Comparison of ENCODE assay signal across 24 cellular contexts in genomic region chr1:153384996-153385580, GRCh38. TPM values are rescaled to one million over a fixed set of nuclear protein-coding genes. Genes with fewer than 3 reads are reported as not detected.
DNase-seq lines count a peak whose midpoint lies in the region; ATAC-seq and TF ChIP-seq lines count a peak whose summit lies in the region.
"Had no signal": no experiment of that assay in that cellular context is flagged by ENCODE, and none has a peak within 500 bp of the region (broad histone marks: within the 10 kb centered on the region; RNA-seq: fewer than 3 reads in every experiment).

No MANE protein-coding gene starts in this region.

- H3K27me3 ChIP-seq in mammary epithelial cell (ENCODE audit: insufficient read depth, low read length) (no peaks in the 10 kb centered on the region), left lung (no peaks in the 10 kb centered on the region)

- H4K20me1 ChIP-seq in mammary epithelial cell (ENCODE audit: insufficient read depth, low read length): no peaks in the 10 kb centered on the region

- H2AFZ ChIP-seq in mammary epithelial cell (ENCODE audit: low read depth, low read length): no peak overlapping the region

- no peaks in the 10 kb centered on the region for H3K79me2 ChIP-seq in mammary epithelial cell (ENCODE audit: insufficient read depth, low read length)

- H3K27ac Mint-ChIP-seq in CD14-positive monocyte: peak overlapping the region; percentile 97 to 99 (median 98)
- H3K27ac Mint-ChIP-seq: CD4-positive, alpha-beta T cell; IgD-negative memory B cell had no signal

- BruUV-seq in mammary epithelial cell (replicated peaks; lab: Mats Ljungman, UMichigan): no TSS peak

- 77% methylated on average over 4 of the region's 4 CpGs for WGBS in mammary epithelial cell (ENCODE audit: low coverage, missing lambda C conversion rate)

- H3K4me1 ChIP-seq in mammary epithelial cell (ENCODE audit: insufficient read depth, low read length): peaks cover 31% of the 10 kb centered on the region
- H3K4me1 ChIP-seq in left lung: peaks cover 0 to 42% of the 10 kb centered on the region in 2 donors
- H3K4me1 ChIP-seq: BE2C, Caco-2, SJSA1 had no signal

- no peak for TF ChIP-seq CTCF in CD14-positive monocyte (IDR thresholded peaks at IDR 0.05)
- TF ChIP-seq CTCF in mammary epithelial cell (conservative IDR thresholded peaks at IDR 0.05 in 1 of 2, IDR thresholded peaks at IDR 0.05 in 1 of 2; ENCODE audit: extremely low read depth in 1 of 2, insufficient read depth in 1 of 2, low read depth in 1 of 2, low read length in 2 of 2): no peak
- TF ChIP-seq CTCF in left lung (IDR thresholded peaks at IDR 0.05): no peak

- in situ Hi-C loops in mammary epithelial cell (cut with MboI; ENCODE audit: low sequenced_read_pairs in 2 of 2): no loop called here

- H3K9me3 ChIP-seq in mammary epithelial cell (replicated peaks; ENCODE audit: insufficient read depth, low read length) (peaks cover 10% of the 10 kb centered on the region), left lung (peaks cover 0 to 14% of the 10 kb centered on the region in 2 donors)
- H3K9me3 ChIP-seq: BE2C, SJSA1 had no signal

- no peak overlapping the region for H3K9ac ChIP-seq in mammary epithelial cell (ENCODE audit: insufficient read depth, low read length)

- no peak for DNase-seq in CD14-positive monocyte (ENCODE audit: low spot score)
- DNase-seq in mammary epithelial cell: peak; percentile 79
- DNase-seq in left lung: no peak
- DNase-seq in D341Med (ENCODE audit: low spot score): no peak
- DNase-seq in OCI-M1 (lab: John Stamatoyannopoulos, UW): no peak
- no peak for DNase-seq in retina
- DNase-seq: BE2C; Caco-2; CD4-positive, alpha-beta T cell; DND-41; MV-4-11; NCI-H1105 treated with DMSO at 0.1 percent for 48 hours; NCI-H2029 treated with DMSO at 0.1 percent for 48 hours; NCI-H226; NCI-H510A treated with DMSO at 0.1 percent for 48 hours; NCI-H774; NK-92 treated with Interleukin-12 subunit alpha and Interleukin-12 subunit beta, amount 100 ng/mL, for 24 hours had no signal

- H3K4me3 Mint-ChIP-seq in CD14-positive monocyte: peak overlapping the region in 1 of 2 donors; percentile 39
- H3K4me3 Mint-ChIP-seq: CD4-positive, alpha-beta T cell; IgD-negative memory B cell had no signal

- intact Hi-C loops in CD14-positive monocyte (cut with micrococcal nuclease) (no loop called here), mammary epithelial cell (cut with micrococcal nuclease) (no loop called here), left lung (cut with DNase I) (no loop called here)

- peaks cover 70% of the 10 kb centered on the region for H3K4me1 Mint-ChIP-seq in CD14-positive monocyte
- H3K4me1 Mint-ChIP-seq: IgD-negative memory B cell had no signal

- H3K36me3 ChIP-seq in mammary epithelial cell (ENCODE audit: insufficient read depth, low read length) (no peaks in the 10 kb centered on the region), left lung (no peaks in the 10 kb centered on the region)
- H3K36me3 ChIP-seq: BE2C, SJSA1 had no signal

- dilution Hi-C loops in mammary epithelial cell (cut with HindIII; ENCODE audit: low sequenced_read_pairs): no loop called here

- ATAC-seq in esophagus mucosa: peak; percentile 67
- ATAC-seq in left lung: peak; percentile 16
- no peak for ATAC-seq in GM21447 (IDR thresholded peaks at IDR 0.05; ENCODE audit: unreplicated experiment)
- ATAC-seq: Panc1 had no signal

- H3K4me2 ChIP-seq in mammary epithelial cell (ENCODE audit: insufficient read depth, low read depth, low read length): no peak overlapping the region

- H3K27me3 Mint-ChIP-seq in CD14-positive monocyte (ENCODE audit: low read depth in 3 of 3): no peaks in the 10 kb centered on the region

- CTCF ChIA-PET in mammary epithelial cell (lab: Charles Lee; ENCODE audit: low non-redundant PET): no interaction called here

- peaks cover 17 to 24% (median 20%) of the 10 kb centered on the region in 7 donors for H3K9me3 Mint-ChIP-seq in CD14-positive monocyte

- H3K27ac ChIP-seq in mammary epithelial cell (ENCODE audit: insufficient read depth, low read depth, low read length) (no peak overlapping the region), left lung (peak overlapping the region in 1 of 2 donors; percentile 93)
- H3K27ac ChIP-seq: SJSA1 had no signal

- peaks cover 10 to 18% of the 10 kb centered on the region in 2 donors for H3K36me3 Mint-ChIP-seq in CD14-positive monocyte
- H3K36me3 Mint-ChIP-seq: IgD-negative memory B cell had no signal

- H3K4me3 ChIP-seq in mammary epithelial cell (replicated peaks in 1 of 3; ENCODE audit: insufficient read depth in 1 of 3, low read depth in 2 of 3, low read length in 3 of 3): no peak overlapping the region
- no peak overlapping the region for H3K4me3 ChIP-seq in left lung
- H3K4me3 ChIP-seq: SJSA1 had no signal

RNA-seq across cellular contexts. Expression of gene S100A8, which starts 5.8 kb away (rescaled TPM):
- polyA plus RNA-seq in CD14-positive monocyte (over 10,000 TPM; 27,689 to 30,135 TPM), mammary epithelial cell (133 TPM)
- total RNA-seq in mammary epithelial cell (100 to 1,000 TPM in 1 of 2 donors, 1 to 10 TPM in 1; 4.0 to 363 TPM), esophagus mucosa (27,439 TPM), left lung (1,000 to 10,000 TPM in 1 of 2 donors, 10 to 100 TPM in 1; 97.7 to 1,365 TPM)
- polyA minus RNA-seq in mammary epithelial cell: 9.8 TPM
- total RNA-seq: A673, Caco-2, H1, SJSA1 had no signal
- polyA plus RNA-seq: H1 had no signal

RNA-seq across cellular contexts. Expression of gene S100A12, which starts 9.7 kb away (rescaled TPM):
- polyA plus RNA-seq in CD14-positive monocyte: 1,000 to 10,000 TPM; 2,543 to 2,834 TPM
- total RNA-seq in mammary epithelial cell: under 1 TPM in 1 of 2 donors, not detected in 1; 0.66 TPM
- 1.0 TPM for polyA plus RNA-seq in mammary epithelial cell
- polyA minus RNA-seq in mammary epithelial cell: not detected
- total RNA-seq in esophagus mucosa: 65.2 TPM
- 100 to 1,000 TPM in 1 of 2 donors, 10 to 100 TPM in 1; 12.1 to 178 TPM for total RNA-seq in left lung
- total RNA-seq: A673, Caco-2, H1, SJSA1 had no signal
- polyA plus RNA-seq: H1 had no signal

RNA-seq across cellular contexts. Expression of gene S100A9, which starts 27.4 kb away (rescaled TPM):
- polyA plus RNA-seq in CD14-positive monocyte: over 10,000 TPM; 40,800 to 43,602 TPM
- 100 to 1,000 TPM in 1 of 2 donors, 10 to 100 TPM in 1; 95.5 to 606 TPM for total RNA-seq in mammary epithelial cell
- 694 TPM for polyA plus RNA-seq in mammary epithelial cell
- 47.9 TPM for polyA minus RNA-seq in mammary epithelial cell
- total RNA-seq in esophagus mucosa: 34,355 TPM
- total RNA-seq in left lung: 1,000 to 10,000 TPM in 1 of 2 donors, 100 to 1,000 TPM in 1; 193 to 1,552 TPM
- total RNA-seq: A673, Caco-2, H1, SJSA1 had no signal
- polyA plus RNA-seq: H1 had no signal

RNA-seq across cellular contexts. Expression of gene S100A7A, which starts 31.2 kb away (rescaled TPM):
- not detected for polyA plus RNA-seq in CD14-positive monocyte
- not detected for total RNA-seq in mammary epithelial cell
- polyA plus RNA-seq in mammary epithelial cell: not detected
- polyA minus RNA-seq in mammary epithelial cell: not detected
- total RNA-seq in esophagus mucosa: 24.6 TPM
- not detected for total RNA-seq in left lung
- total RNA-seq: A673; Caco-2; CD4-positive, alpha-beta T cell; H1; SJSA1 had no signal
- polyA plus RNA-seq: H1, IgD-negative memory B cell had no signal

RNA-seq across cellular contexts. Expression of gene PGLYRP4, which starts 36.4 kb away (rescaled TPM):
- not detected for polyA plus RNA-seq in CD14-positive monocyte
- under 1 TPM; 0.17 to 0.87 TPM for total RNA-seq in mammary epithelial cell
- polyA plus RNA-seq in mammary epithelial cell: 0.11 TPM
- not detected for polyA minus RNA-seq in mammary epithelial cell
- total RNA-seq in esophagus mucosa: 14.5 TPM
- not detected for total RNA-seq in left lung
- total RNA-seq: A673; Caco-2; CD4-positive, alpha-beta T cell; H1; SJSA1 had no signal
- polyA plus RNA-seq: H1, IgD-negative memory B cell had no signal

Comparison
In these comparisons a context has a peak if more than half of its experiments do, and no peak if none do; other contexts are left out.
1. RNA of gene S100A8, which starts 5.8 kb away (total RNA-seq): 27,439 TPM in esophagus mucosa (single experiment); 97.7 to 1,365 TPM in left lung and 4.0 to 363 TPM in mammary epithelial cell; every median in the first group is over 10 times any median in the second.
2. RNA of gene S100A12, which starts 9.7 kb away (total RNA-seq): 12.1 to 178 TPM in left lung and 65.2 TPM in esophagus mucosa (single experiment); 0.66 TPM in mammary epithelial cell; every median in the first group is over 4 times any median in the second.
3. RNA of gene S100A9, which starts 27.4 kb away (total RNA-seq): 34,355 TPM in esophagus mucosa (single experiment); 193 to 1,552 TPM in left lung and 95.5 to 606 TPM in mammary epithelial cell; every median in the first group is over 10 times any median in the second.